ENCODE assay signal across 14 cellular contexts in the genomic region with DNA sequence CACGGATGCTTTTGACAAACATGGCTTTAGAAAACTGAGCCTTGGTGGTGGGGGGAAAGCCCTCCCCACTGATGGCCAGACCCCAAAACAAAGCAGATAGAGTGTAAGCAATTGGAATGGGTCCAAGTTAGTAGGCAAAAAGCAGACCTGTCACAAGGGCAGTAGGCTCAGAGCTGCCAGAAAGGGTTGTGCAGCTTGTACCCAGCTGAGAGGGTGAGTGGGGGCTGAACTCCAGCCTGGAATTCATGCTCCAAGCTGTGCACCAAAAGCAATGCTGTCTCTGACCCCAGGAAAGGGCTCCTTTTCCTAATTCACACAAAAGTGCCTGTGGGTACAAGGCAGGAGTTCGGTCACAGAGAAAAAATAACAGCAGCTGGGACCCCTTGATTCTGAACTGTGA.
"Had no signal": no experiment of that assay in that cellular context is flagged by ENCODE, and none has a peak within 500 bp of the region (broad histone marks: within the 10 kb centered on the region; RNA-seq: fewer than 3 reads in every experiment).

No MANE protein-coding gene starts in this region.

- H3K27me3 Mint-ChIP-seq: activated CD4-positive, alpha-beta T cell treated with anti-CD3 and anti-CD28 coated beads, Interleukin-2, amount 10 ng/mL, durations not matched to agents 7 days and 5 days; T-helper 17 cell had no signal

- H3K4me3 Mint-ChIP-seq: activated CD4-positive, alpha-beta T cell treated with anti-CD3 and anti-CD28 coated beads, Interleukin-2, amount 10 ng/mL, durations not matched to agents 7 days and 5 days; T-helper 17 cell; type B pancreatic cell had no signal

- H3K36me3 Mint-ChIP-seq: activated naive CD4-positive, alpha-beta T cell treated with anti-CD3 and anti-CD28 coated beads, Interleukin-2, amount 50 U/mL, for 72 hours; type B pancreatic cell had no signal

- H3K9me3 Mint-ChIP-seq: activated CD4-positive, alpha-beta T cell treated with anti-CD3 and anti-CD28 coated beads, Interleukin-2, amount 10 ng/mL, durations not matched to agents 7 days and 5 days; activated naive CD4-positive, alpha-beta T cell treated with anti-CD3 and anti-CD28 coated beads, Interleukin-2, amount 50 U/mL, for 72 hours; naive thymus-derived CD4-positive, alpha-beta T cell; type B pancreatic cell had no signal

- H3K27ac Mint-ChIP-seq: activated naive CD4-positive, alpha-beta T cell treated with anti-CD3 and anti-CD28 coated beads, Interleukin-2, amount 50 U/mL, for 72 hours; progenitor cell of endocrine pancreas; T-helper 17 cell; type B pancreatic cell had no signal

- DNase-seq: activated CD4-positive, alpha-beta T cell treated with anti-CD3 and anti-CD28 coated beads, Interleukin-2, amount 10 ng/mL, durations not matched to agents 7 days and 5 days; activated CD4-positive, CD25-positive, alpha-beta regulatory T cell; dermis blood vessel endothelial cell; erythroblast; left colon; mammary epithelial cell; naive thymus-derived CD4-positive, alpha-beta T cell; occipital lobe; stimulated activated CD4-positive, alpha-beta T cell treated with anti-CD3 and anti-CD28 coated beads, Interleukin-12 subunit alpha, Interleukin-12 subunit beta, amount 100 ng/mL, for 4 hours; stimulated activated naive CD4-positive, alpha-beta T cell treated with Interleukin-2 at 50 U/mL for 16 hours; T-helper 17 cell had no signal

- ATAC-seq: activated naive CD4-positive, alpha-beta T cell treated with anti-CD3 and anti-CD28 coated beads, Interleukin-2, amount 50 U/mL, for 72 hours; left colon; naive thymus-derived CD4-positive, alpha-beta T cell; T-helper 17 cell had no signal
